In genomic region chr2:37670378-37671012, GRCh38 we compare ENCODE assay signal across 8 cellular contexts. TPM values are rescaled to one million over a fixed set of nuclear protein-coding genes. Genes with fewer than 3 reads are reported as not detected.
DNase-seq lines count a peak whose midpoint lies in the region; ATAC-seq, FAIRE-seq and TF ChIP-seq lines count a peak whose summit lies in the region.

No MANE protein-coding gene starts in this region.

- no peaks in the 10 kb centered on the region for H3K36me3 ChIP-seq in CD8-positive, alpha-beta T cell (ENCODE audit: insufficient read depth, low read length)
- H3K36me3 ChIP-seq in PC-9 (ENCODE audit: low read depth) (peaks cover 21% of the 10 kb centered on the region), esophagus muscularis mucosa (peaks cover 0 to 11% (median 0%) of the 10 kb centered on the region in 4 donors), neuronal stem cell (replicated peaks in 1 of 2; ENCODE audit: control insufficient read depth in 2 of 2, insufficient read depth in 2 of 2, low read length in 2 of 2) (peaks cover 0 to 31% of the 10 kb centered on the region in 2 donors)

- no peaks in the 10 kb centered on the region for H3K9me2 ChIP-seq in PC-9 (ENCODE audit: insufficient read depth)

- H4K20me1 ChIP-seq in PC-9 (ENCODE audit: insufficient read depth): peaks cover 28% of the 10 kb centered on the region

- H3K4me3 ChIP-seq in CD8-positive, alpha-beta T cell (ENCODE audit: low read depth, low read length): peak overlapping the region; percentile 83
- H3K4me3 ChIP-seq in PC-9 (peak overlapping the region; percentile 79), esophagus muscularis mucosa (peak overlapping the region; percentile 85 to 97 (median 92)), neuronal stem cell (ENCODE audit: low read length in 2 of 2) (peak overlapping the region; percentile 72 to 99)

- H2AFZ ChIP-seq in PC-9: no peak overlapping the region; the same call in 1 of the 2 replicates
- H2AFZ ChIP-seq in neuronal stem cell (ENCODE audit: low read length): peak overlapping the region; percentile 92

- peak overlapping the region; percentile 97 for H3K9ac ChIP-seq in neuronal stem cell (ENCODE audit: low read depth, low read length, poor library complexity)

- H3K4me2 ChIP-seq in PC-9 (peak overlapping the region; percentile 98), neuronal stem cell (ENCODE audit: insufficient read depth, low read length, poor library complexity, severe bottlenecking) (peak overlapping the region; percentile 75)

- H3K27ac Mint-ChIP-seq in CD8-positive, alpha-beta T cell: peak overlapping the region; percentile 76

- 10% methylated on average over 12 of the region's 12 CpGs for WGBS in esophagus muscularis mucosa
- WGBS in neuronal stem cell (ENCODE audit: extremely low coverage in 2 of 2, insufficient read length in 2 of 2, insufficient replicate concordance in 1 of 2), 2 donors: no CpG with 5 or more reads among the region's 12 CpGs

- CTCF ChIA-PET in CD8-positive, alpha-beta T cell (lab: Charles Lee): interaction anchor here (0.7 to 2.8 kb wide), 9 partner anchors 12 to 256 kb away, joined by 3 to 10 read pairs (median 4); no protein-coding TSS in a partner anchor
- CTCF ChIA-PET in PC-9 (lab: Charles Lee): interaction anchor here (1.7 kb wide), 1 partner anchor 255 kb away, joined by 5 read pairs; no protein-coding TSS in a partner anchor

- FAIRE-seq in GM12891 (lab: Jason Lieb, UNC): no peak

- H2AK5ac ChIP-seq in neuronal stem cell (ENCODE audit: low read depth, low read length): peak overlapping the region; percentile 65

- peaks cover 46% of the 10 kb centered on the region for H3K4me1 ChIP-seq in CD8-positive, alpha-beta T cell (ENCODE audit: insufficient read depth, low read length)
- H3K4me1 ChIP-seq in PC-9 (replicated peaks; ENCODE audit: insufficient read depth): peaks cover 44% of the 10 kb centered on the region
- H3K4me1 ChIP-seq in esophagus muscularis mucosa: peaks cover 30 to 59% (median 49%) of the 10 kb centered on the region in 4 donors
- peaks cover 7 to 15% of the 10 kb centered on the region in 2 donors for H3K4me1 ChIP-seq in neuronal stem cell (ENCODE audit: control insufficient read depth in 2 of 2, insufficient read depth in 1 of 2, low read depth in 1 of 2, low read length in 2 of 2)

- peak overlapping the region; percentile 98 for H3K18ac ChIP-seq in neuronal stem cell (ENCODE audit: low read length)

- H3K79me2 ChIP-seq in PC-9 (ENCODE audit: low read depth): peaks cover 59% of the 10 kb centered on the region

- peak overlapping the region; percentile 70 for H3K23ac ChIP-seq in neuronal stem cell (ENCODE audit: low read depth, low read length, poor library complexity)

- no peaks in the 10 kb centered on the region for H3K79me1 ChIP-seq in neuronal stem cell (ENCODE audit: low read depth, low read length)

- peaks cover 9% of the 10 kb centered on the region for H3F3A ChIP-seq in PC-9 (ENCODE audit: insufficient read depth, low read depth)

- no peak for ATAC-seq in CD8-positive, alpha-beta T cell
- no peak for ATAC-seq in GM18505 (IDR thresholded peaks at IDR 0.05; ENCODE audit: unreplicated experiment)

- H3K4me1 Mint-ChIP-seq in CD8-positive, alpha-beta T cell (ENCODE audit: low read depth): peaks cover 56% of the 10 kb centered on the region

- TF ChIP-seq CTCF in CD8-positive, alpha-beta T cell (IDR thresholded peaks at IDR 0.05): no peak
- TF ChIP-seq CTCF in PC-9 (conservative IDR thresholded peaks at IDR 0.05) (no peak), esophagus muscularis mucosa (IDR thresholded peaks at IDR 0.05) (no peak)

- POLR2A ChIA-PET in CD8-positive, alpha-beta T cell (lab: Charles Lee): interaction anchor here (0.7 to 4.4 kb wide), 18 partner anchors 9 to 256 kb away, joined by 3 to 42 read pairs (median 4); no protein-coding TSS in a partner anchor
- POLR2A ChIA-PET in PC-9 (lab: Charles Lee; ENCODE audit: unreplicated experiment): interaction anchor here (0.7 kb wide), 3 partner anchors 16 to 133 kb away, joined by 3 to 7 read pairs (median 3); no protein-coding TSS in a partner anchor

- intact Hi-C loops in CD8-positive, alpha-beta T cell (cut with DNase I, micrococcal nuclease): loop anchor here (1.0 to 10.0 kb wide), 9 partner anchors 13 to 216 kb away; no protein-coding TSS in a partner anchor
- intact Hi-C loops in PC-9 (cut with micrococcal nuclease; ENCODE audit: unreplicated experiment) (loop anchor here (1.0 to 5.0 kb wide), 4 partner anchors 18 to 256 kb away; no protein-coding TSS in a partner anchor), esophagus muscularis mucosa (cut with DNase I) (loop anchor here (5.0 to 10.0 kb wide), 3 partner anchors 104 to 253 kb away; no protein-coding TSS in a partner anchor)

- peak overlapping the region; percentile 93 for H3K4me3 Mint-ChIP-seq in CD8-positive, alpha-beta T cell

- no peak overlapping the region for H4K8ac ChIP-seq in neuronal stem cell (ENCODE audit: low read depth, low read length)

- no peak overlapping the region for H4K91ac ChIP-seq in neuronal stem cell (ENCODE audit: low read depth, low read length, poor library complexity)

- H3K27me3 ChIP-seq in CD8-positive, alpha-beta T cell (ENCODE audit: insufficient read depth, low read length): no peaks in the 10 kb centered on the region
- H3K27me3 ChIP-seq in PC-9 (ENCODE audit: insufficient read depth, low read depth): no peaks in the 10 kb centered on the region
- H3K27me3 ChIP-seq in esophagus muscularis mucosa: no peaks in the 10 kb centered on the region
- no peaks in the 10 kb centered on the region for H3K27me3 ChIP-seq in neuronal stem cell (ENCODE audit: control insufficient read depth in 3 of 3, insufficient read depth in 3 of 3, low read depth in 1 of 3, low read length in 3 of 3)

- no peaks in the 10 kb centered on the region for H3K9me3 Mint-ChIP-seq in CD8-positive, alpha-beta T cell

- H3K36me3 Mint-ChIP-seq in CD8-positive, alpha-beta T cell: peaks cover 12% of the 10 kb centered on the region

- DNase-seq in CD8-positive, alpha-beta T cell: no peak
- no peak for DNase-seq in PC-9
- no peak for DNase-seq in esophagus muscularis mucosa (ENCODE audit: extremely low spot score)
- no peak for DNase-seq in neuronal stem cell (ENCODE audit: low spot score)
- DNase-seq in GM12891 (ENCODE audit: insufficient read length, low spot score): no peak
- no peak for DNase-seq in NCI-H128 (lab: John Stamatoyannopoulos, UW; ENCODE audit: unreplicated experiment)
- no peak for DNase-seq in KG1 (lab: John Stamatoyannopoulos, UW)

- no peaks in the 10 kb centered on the region for H3K9me3 ChIP-seq in CD8-positive, alpha-beta T cell (ENCODE audit: low read length)
- H3K9me3 ChIP-seq in PC-9 (ENCODE audit: insufficient read depth, low read depth) (no peaks in the 10 kb centered on the region), esophagus muscularis mucosa (no peaks in the 10 kb centered on the region), neuronal stem cell (replicated peaks in 1 of 2; ENCODE audit: control insufficient read depth in 2 of 2, insufficient read depth in 1 of 2, low read depth in 1 of 2, low read length in 2 of 2) (no peaks in the 10 kb centered on the region)

- no peak overlapping the region for H2BK120ac ChIP-seq in neuronal stem cell (ENCODE audit: low read depth, low read length)

- no peaks in the 10 kb centered on the region for H3K27me3 Mint-ChIP-seq in CD8-positive, alpha-beta T cell (ENCODE audit: low read depth)

- H2BK12ac ChIP-seq in neuronal stem cell (ENCODE audit: low read length): no peak overlapping the region

- H2BK15ac ChIP-seq in neuronal stem cell (ENCODE audit: low read length): no peak overlapping the region

- no peak overlapping the region for H3K14ac ChIP-seq in neuronal stem cell (ENCODE audit: low read length)

- peak overlapping the region; percentile 93 for H2BK5ac ChIP-seq in neuronal stem cell (ENCODE audit: low read length)

- H3K27ac ChIP-seq in CD8-positive, alpha-beta T cell (ENCODE audit: low read depth, low read length): peak overlapping the region; percentile 64
- H3K27ac ChIP-seq in PC-9 (peak overlapping the region; percentile 59), esophagus muscularis mucosa (replicated peaks in 1 of 4) (peak overlapping the region; percentile 95 to 98 (median 96)), neuronal stem cell (replicated peaks; ENCODE audit: low read length) (no peak overlapping the region)

- BruUV-seq in PC-9 (replicated peaks; lab: Mats Ljungman, UMichigan): no TSS peak

- H3K4ac ChIP-seq in neuronal stem cell (ENCODE audit: low read length): no peak overlapping the region

- TF ChIP-seq POLR2A in esophagus muscularis mucosa (IDR thresholded peaks at IDR 0.05; ENCODE audit: low read depth) (no peak), GM12891 (IDR thresholded peaks at IDR 0.05; ENCODE audit: low read depth, low read length) (no peak), GM18505 (IDR thresholded peaks at IDR 0.05; ENCODE audit: borderline replicate concordance, extremely low read depth, insufficient read depth, insufficient read length) (no peak)

- TF ChIP-seq EP300 in esophagus muscularis mucosa (IDR thresholded peaks at IDR 0.05): no peak

TF ChIP-seq in GM12891, 5 proteins besides CTCF, POLR2A, EP300 and RAD21:
- TF ChIP-seq SPI1 (IDR thresholded peaks at IDR 0.05; ENCODE audit: low read depth, low read length) (no peak), POLR2AphosphoS5 (IDR thresholded peaks at IDR 0.05; ENCODE audit: low read depth, low read length) (no peak), TAF1 (IDR thresholded peaks at IDR 0.05; ENCODE audit: low read depth, low read length) (no peak), POU2F2 (IDR thresholded peaks at IDR 0.05; ENCODE audit: low read depth, low read length) (no peak), PAX5 (IDR thresholded peaks at IDR 0.05; ENCODE audit: insufficient read depth, low read length, severe bottlenecking) (no peak)

RNA-seq across cellular contexts. Expression of gene CDC42EP3, which starts 0.9 kb away (rescaled TPM):
- 10 to 100 TPM; 27.4 to 28.1 TPM for total RNA-seq in CD8-positive, alpha-beta T cell
- total RNA-seq in PC-9 (2021) (41.6 and 54.1 TPM in 2 replicates), esophagus muscularis mucosa (100 to 1,000 TPM in 2 of 4 donors, 10 to 100 TPM in 2; 67.7 to 217 (median 112) TPM)
- polyA plus RNA-seq in neuronal stem cell (2013, experiment 1 of 2): 32.1 TPM
- polyA plus RNA-seq in neuronal stem cell (2013, experiment 2 of 2): 31.5 TPM
- polyA plus RNA-seq in GM12891 (2012; ENCODE audit: low read depth, missing spikeins): 12.0 TPM
